In the genomic region with DNA sequence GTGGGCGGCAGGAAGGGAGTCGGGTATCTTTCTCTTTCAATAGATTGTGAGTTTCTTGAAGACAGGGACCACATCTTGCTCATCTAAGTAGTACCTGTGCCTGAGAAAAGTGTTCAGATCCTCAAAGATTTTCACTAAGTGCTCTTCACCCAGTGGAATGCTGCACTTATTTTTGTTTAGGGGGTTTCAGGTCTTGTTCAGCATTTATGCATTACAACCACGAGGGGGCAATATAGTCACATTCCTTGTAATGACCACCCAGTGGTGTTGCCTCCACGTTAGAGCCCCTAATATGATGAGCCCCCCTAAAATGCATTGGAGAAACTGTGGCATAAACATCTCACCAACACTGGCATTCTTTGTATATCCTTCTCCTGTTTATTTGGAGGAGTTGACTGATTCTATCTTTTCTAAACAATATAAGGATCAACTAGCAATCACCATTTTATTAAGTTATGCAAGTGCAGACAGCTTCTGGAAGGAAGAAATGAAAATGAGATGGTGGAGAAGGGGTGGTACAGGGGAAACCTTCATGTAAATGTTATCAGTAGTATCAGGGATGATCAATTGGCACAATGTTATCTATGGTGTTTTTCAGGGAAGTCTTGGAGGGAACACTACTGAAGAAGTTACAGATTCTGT, we compare ENCODE assay signal across 8 cellular contexts. TPM values are rescaled to one million over a fixed set of nuclear protein-coding genes. Genes with fewer than 3 reads are reported as not detected.
DNase-seq lines count a peak whose midpoint lies in the region; ATAC-seq and TF ChIP-seq lines count a peak whose summit lies in the region.

No MANE protein-coding gene starts in this region.

- CTCF ChIA-PET in GM10248 (lab: Yijun Ruan, JAX), result interaction anchor here (0.7 to 2.2 kb wide), 8 partner anchors 10 to 159 kb away, joined by 3 to 6 read pairs (median 3); no protein-coding TSS in a partner anchor

- DNase-seq in ACHN, result peak; percentile 74
- DNase-seq in GM10248 (ENCODE audit: extremely low spot score), result peak; percentile 63
- DNase-seq in NCI-H2227 (lab: John Stamatoyannopoulos, UW; ENCODE audit: unreplicated experiment), result peak; percentile 40
- peak; percentile 70 to 76 for DNase-seq in cardiac fibroblast (ENCODE audit: low read depth in 2 of 2)
- peak; percentile 74 for DNase-seq in medulla oblongata (ENCODE audit: extremely low spot score)
- DNase-seq in effector CD8-positive, alpha-beta T cell (lab: John Stamatoyannopoulos, UW), result no peak
- no peak for DNase-seq in left colon

- ATAC-seq in HG03378 (IDR thresholded peaks at IDR 0.05; ENCODE audit: unreplicated experiment), result no peak
- no peak for ATAC-seq in left colon

- intact Hi-C loops in left colon (cut with DNase I, micrococcal nuclease), result loop anchor here in 1 of 2 donors (10.0 kb wide), 1 partner anchor 78 kb away; no protein-coding TSS in a partner anchor

- in situ Hi-C loops in ACHN (cut with HindIII; ENCODE audit: low pct_ligation_motif_present, low pct_unique_long_range_greater_than_20kb, low sequenced_read_pairs), result loop anchor here (25.0 kb wide), 1 partner anchor 106 kb away; no protein-coding TSS in a partner anchor

- TF ChIP-seq CTCF in GM10248 (IDR thresholded peaks at IDR 0.05; ENCODE audit: control extremely low read depth, extremely low read depth, low read depth, missing control alignments), result peak; percentile 63
- peak; percentile 68 for TF ChIP-seq CTCF in cardiac fibroblast (IDR thresholded peaks at IDR 0.05; ENCODE audit: low read depth, low read length)

- POLR2A ChIA-PET in GM10248 (lab: Yijun Ruan, JAX), result no interaction called here

- H3K4me3 ChIP-seq in cardiac fibroblast (replicated peaks in 1 of 2; ENCODE audit: low read depth in 2 of 2, low read length in 2 of 2), result no peak overlapping the region

RNA-seq across cellular contexts. Expression of gene PAPSS2, which starts 3.1 kb away (rescaled TPM):
- 100 to 1,000 TPM; 219 to 322 TPM for total RNA-seq in left colon

Comparison
In these comparisons a context has a peak if more than half of its experiments do, and no peak if none do; other contexts are left out.
1. DNase-seq: peak in ACHN (single experiment), GM10248 (single experiment), NCI-H2227 (single experiment), cardiac fibroblast (2 of 2) and medulla oblongata (single experiment); none in effector CD8-positive, alpha-beta T cell (single experiment) and left colon (0 of 2).